Comparison of ENCODE assay signal across 2 cellular contexts in genomic region chr3:116083686-116084085, GRCh38.
TF ChIP-seq lines count a peak whose summit lies in the region.

No MANE protein-coding gene starts in this region.

TF ChIP-seq in endothelial cell of umbilical vein, 7 proteins besides CTCF, POLR2A, EP300 and RAD21:
- peak; percentile 29 for TF ChIP-seq JUN (IDR thresholded peaks at IDR 0.05; ENCODE audit: borderline replicate concordance, insufficient read depth, insufficient read length, low read depth)
- TF ChIP-seq MAX (IDR thresholded peaks at IDR 0.05; ENCODE audit: insufficient read depth, insufficient read length), result no peak
- no peak for TF ChIP-seq POLR2AphosphoS5 (IDR thresholded peaks at IDR 0.05; ENCODE audit: insufficient read depth, low read depth, low read length)
- TF ChIP-seq FOS (IDR thresholded peaks at IDR 0.05; ENCODE audit: borderline replicate concordance, insufficient read depth, low read length), result peak; percentile 29
- TF ChIP-seq GATA2 (IDR thresholded peaks at IDR 0.05; ENCODE audit: insufficient read depth, insufficient read length, low read depth, low read length), result peak; percentile 33
- no peak for TF ChIP-seq EZH2 (IDR thresholded peaks at IDR 0.05; ENCODE audit: borderline replicate concordance, low read depth, low read length, severe bottlenecking)
- TF ChIP-seq MYC (IDR thresholded peaks at IDR 0.05; ENCODE audit: low read depth, low read length), result no peak

TF ChIP-seq in WTC11, 78 proteins besides CTCF, POLR2A, EP300 and RAD21:
- TF ChIP-seq FOXP4 (CRISPR knock-in tag; IDR thresholded peaks at IDR 0.05), result no peak
- TF ChIP-seq SMAD4 (CRISPR knock-in tag; IDR thresholded peaks at IDR 0.05), result no peak
- no peak for TF ChIP-seq NFATC4 (CRISPR knock-in tag; IDR thresholded peaks at IDR 0.05)
- no peak for TF ChIP-seq ZNF671 (CRISPR knock-in tag; IDR thresholded peaks at IDR 0.05)
- no peak for TF ChIP-seq ESRRA (CRISPR knock-in tag; IDR thresholded peaks at IDR 0.05; ENCODE audit: borderline replicate concordance)
- no peak for TF ChIP-seq ZNF121 (CRISPR knock-in tag; IDR thresholded peaks at IDR 0.05)
- no peak for TF ChIP-seq PRRX2 (CRISPR knock-in tag; IDR thresholded peaks at IDR 0.05)
- TF ChIP-seq ZNF138 (CRISPR knock-in tag; conservative IDR thresholded peaks at IDR 0.05), result no peak
- TF ChIP-seq ZNF396 (CRISPR knock-in tag; IDR thresholded peaks at IDR 0.05; ENCODE audit: borderline replicate concordance), result no peak
- no peak for TF ChIP-seq AR (CRISPR knock-in tag; IDR thresholded peaks at IDR 0.05)
- TF ChIP-seq OVOL2 (CRISPR knock-in tag; IDR thresholded peaks at IDR 0.05; ENCODE audit: borderline replicate concordance), result no peak
- TF ChIP-seq STAT6 (CRISPR knock-in tag; conservative IDR thresholded peaks at IDR 0.05; ENCODE audit: low read depth), result no peak
- TF ChIP-seq JUN (CRISPR knock-in tag; IDR thresholded peaks at IDR 0.05), result no peak
- TF ChIP-seq FOXP1 (CRISPR knock-in tag; IDR thresholded peaks at IDR 0.05; ENCODE audit: borderline replicate concordance), result no peak
- no peak for TF ChIP-seq E2F1 (CRISPR knock-in tag; IDR thresholded peaks at IDR 0.05)
